Comparison of ENCODE assay signal across 8 cellular contexts in genomic region chr3:142578309-142579223, GRCh38. TPM values are rescaled to one million over a fixed set of nuclear protein-coding genes. Genes with fewer than 3 reads are reported as not detected.
DNase-seq lines count a peak whose midpoint lies in the region; ATAC-seq and TF ChIP-seq lines count a peak whose summit lies in the region.

ATR (minus strand) TSS chr3:142578733; CDS start chr3:142578704, 29 bp downstream.

- no peaks in the 10 kb centered on the region for H3K9me3 Mint-ChIP-seq in activated T-helper 17 cell treated with anti-CD3 and anti-CD28 coated beads, Interleukin-2, amount 50 U/mL, for 72 hours
- no peaks in the 10 kb centered on the region for H3K9me3 Mint-ChIP-seq in natural killer cell

- peak; percentile 96 for ATAC-seq in activated T-helper 17 cell treated with anti-CD3 and anti-CD28 coated beads, Interleukin-2, amount 50 U/mL, for 72 hours (replicated peaks)
- ATAC-seq in natural killer cell = peak; percentile 90 to 98 (median 91)

- POLR2A ChIA-PET in RWPE1 (lab: Yijun Ruan, JAX; ENCODE audit: low non-redundant PET) = interaction anchor here (0.5 to 1.2 kb wide), 3 partner anchors 10 to 422 kb away, joined by 3 to 7 read pairs (median 3); no protein-coding TSS in a partner anchor

- H3K36me3 Mint-ChIP-seq in activated T-helper 17 cell treated with anti-CD3 and anti-CD28 coated beads, Interleukin-2, amount 50 U/mL, for 72 hours (ENCODE audit: low read depth) = peaks cover 19% of the 10 kb centered on the region
- no peaks in the 10 kb centered on the region for H3K36me3 Mint-ChIP-seq in natural killer cell

- peaks cover 28% of the 10 kb centered on the region for H3K4me1 Mint-ChIP-seq in activated T-helper 17 cell treated with anti-CD3 and anti-CD28 coated beads, Interleukin-2, amount 50 U/mL, for 72 hours
- peaks cover 47 to 55% of the 10 kb centered on the region in 2 donors for H3K4me1 Mint-ChIP-seq in natural killer cell

- peak within 1 kb of the TSS; percentile 97 for H3K27ac Mint-ChIP-seq in activated T-helper 17 cell treated with anti-CD3 and anti-CD28 coated beads, Interleukin-2, amount 50 U/mL, for 72 hours
- peak within 1 kb of the TSS; percentile 94 to 97 for H3K27ac Mint-ChIP-seq in natural killer cell

- H3K9ac ChIP-seq in fibroblast of lung (ENCODE audit: insufficient read depth, low read length) = peak within 1 kb of the TSS; percentile 71

- H3K4me3 Mint-ChIP-seq in activated T-helper 17 cell treated with anti-CD3 and anti-CD28 coated beads, Interleukin-2, amount 50 U/mL, for 72 hours = peak within 1 kb of the TSS; percentile 98
- peak within 1 kb of the TSS; percentile 96 for H3K4me3 Mint-ChIP-seq in natural killer cell

- H3K9me3 ChIP-seq in fibroblast of lung (ENCODE audit: control insufficient read depth, insufficient read depth, low read depth, low read length) = no peaks in the 10 kb centered on the region

- H3K36me3 ChIP-seq in fibroblast of lung (ENCODE audit: control insufficient read depth, insufficient read depth, low read length) = no peaks in the 10 kb centered on the region

- H3K27me3 ChIP-seq in fibroblast of lung (ENCODE audit: control insufficient read depth, insufficient read depth, low read length) = no peaks in the 10 kb centered on the region

- peak within 1 kb of the TSS; percentile 95 for H2AFZ ChIP-seq in fibroblast of lung (ENCODE audit: low read length)

- H3K4me3 ChIP-seq in LNCaP clone FGC (ENCODE audit: low read depth, low read length) = peak within 1 kb of the TSS; percentile 87
- H3K4me3 ChIP-seq in fibroblast of lung (replicated peaks in 1 of 4; ENCODE audit: control extremely low read depth in 1 of 4, insufficient read depth in 1 of 4, low read depth in 3 of 4, low read length in 4 of 4) = peak within 1 kb of the TSS; percentile 60 to 98 (median 75)

- H3K4me2 ChIP-seq in fibroblast of lung (ENCODE audit: extremely low read depth, insufficient read depth, low read length) = peak within 1 kb of the TSS; percentile 91

- H3K27ac ChIP-seq in RWPE1 (peak within 1 kb of the TSS; percentile 88), fibroblast of lung (ENCODE audit: insufficient read depth, low read length) (peak within 1 kb of the TSS; percentile 89)

- no peaks in the 10 kb centered on the region for H3K4me1 ChIP-seq in fibroblast of lung (ENCODE audit: control insufficient read depth, extremely low read depth, insufficient read depth, low read length)

- TF ChIP-seq CTCF in LNCaP clone FGC (IDR thresholded peaks at IDR 0.05; ENCODE audit: control insufficient read depth, extremely low read depth, insufficient read depth) (no peak), RWPE1 (conservative IDR thresholded peaks at IDR 0.05; ENCODE audit: low read depth) (no peak), fibroblast of lung (conservative IDR thresholded peaks at IDR 0.05 in 1 of 2, IDR thresholded peaks at IDR 0.05 in 1 of 2; ENCODE audit: low read depth in 1 of 2, low read length in 2 of 2) (no peak), natural killer cell (IDR thresholded peaks at IDR 0.05) (no peak)

- peak; percentile 98 for DNase-seq in Daoy (ENCODE audit: low read depth)
- peak; percentile 92 for DNase-seq in GOT3 (lab: John Stamatoyannopoulos, UW)
- DNase-seq in LNCaP clone FGC (ENCODE audit: low read depth) = peak; percentile 87
- DNase-seq in RWPE1 (ENCODE audit: low spot score) = peak; percentile 97
- peak; percentile 95 to 96 for DNase-seq in fibroblast of lung (ENCODE audit: low read depth in 2 of 2)
- peak; percentile 92 for DNase-seq in natural killer cell
- peak; percentile 96 for DNase-seq in stimulated activated naive CD4-positive, alpha-beta T cell treated with Interleukin-2 at 50 U/mL for 16 hours (lab: John Stamatoyannopoulos, UW)

- peaks cover 33% of the 10 kb centered on the region for H3K79me2 ChIP-seq in fibroblast of lung (ENCODE audit: control insufficient read depth, insufficient read depth, low read length)

- H4K20me1 ChIP-seq in fibroblast of lung (ENCODE audit: control insufficient read depth, extremely low read depth, insufficient read depth, low read length) = no peaks in the 10 kb centered on the region

- intact Hi-C loops in natural killer cell (cut with micrococcal nuclease) = loop anchor here (1.0 to 5.0 kb wide), 5 partner anchors 18 to 1394 kb away; partner anchors contain the start of genes DIPK2A, PLS1, TRPC1 and U2SURP

- H3K27me3 Mint-ChIP-seq in activated T-helper 17 cell treated with anti-CD3 and anti-CD28 coated beads, Interleukin-2, amount 50 U/mL, for 72 hours = peaks cover 6% of the 10 kb centered on the region
- H3K27me3 Mint-ChIP-seq in natural killer cell (ENCODE audit: low read depth in 2 of 2) = peaks cover 5 to 9% of the 10 kb centered on the region in 2 donors

- CTCF ChIA-PET in RWPE1 (lab: Yijun Ruan, JAX) = interaction anchor here (0.6 kb wide), 1 partner anchor 1646 kb away, joined by 3 read pairs; no protein-coding TSS in a partner anchor

RNA-seq across cellular contexts. Expression of gene ATR, which starts in this region (rescaled TPM):
- 27.0 and 31.2 TPM in 2 replicates for total RNA-seq in Daoy (2014; rRNA removed; shearing (Covaris generic))
- 10 to 100 TPM; 22.6 to 42.6 TPM for total RNA-seq in activated T-helper 17 cell treated with anti-CD3 and anti-CD28 coated beads, Interleukin-2, amount 50 U/mL, for 72 hours
- 17.0 and 21.6 TPM in 2 replicates for total RNA-seq in fibroblast of lung
- polyA plus RNA-seq in fibroblast of lung = 12.5 and 14.6 TPM in 2 replicates
- 11.6 TPM in 2 replicates for polyA plus RNA-seq in fibroblast of lung (2012)
- 2.4 and 4.9 TPM in 2 replicates for polyA minus RNA-seq in fibroblast of lung (ENCODE audit: low replicate concordance)
- 10 to 100 TPM; 39.9 to 47.9 (median 45.8) TPM for total RNA-seq in natural killer cell

Comparison
In these comparisons a context has a peak if more than half of its experiments do, and no peak if none do; other contexts are left out.
1. Peak in every context shown above with its lines: DNase-seq, ATAC-seq, H3K4me3 ChIP-seq and H3K27ac ChIP-seq.